In the genomic region with DNA sequence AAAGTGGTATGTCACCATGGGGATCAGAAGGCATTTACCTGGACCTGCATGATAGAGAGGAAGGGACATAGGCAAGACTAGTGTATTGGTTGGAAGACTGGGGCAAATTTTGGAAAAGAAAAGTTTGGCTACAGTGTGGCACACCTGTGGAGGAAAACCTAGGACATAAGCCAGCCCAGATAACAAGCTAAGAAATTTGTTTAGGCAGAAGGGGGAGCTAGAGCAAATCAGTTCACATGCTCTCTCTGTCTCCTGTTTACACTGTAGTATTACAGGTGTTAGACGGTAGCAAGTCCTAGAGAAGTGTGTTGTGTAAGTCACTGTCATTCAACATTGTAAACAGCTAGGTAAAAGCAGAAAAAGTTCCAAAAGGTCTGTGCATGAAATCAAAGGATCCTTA, we compare ENCODE assay signal across 1 cellular context.
TF ChIP-seq lines count a peak whose summit lies in the region.

No MANE protein-coding gene starts in this region.

TF ChIP-seq in K562, 482 proteins besides CTCF, POLR2A, EP300 and RAD21 (continued from another document):
- TF ChIP-seq, protein P1, sequence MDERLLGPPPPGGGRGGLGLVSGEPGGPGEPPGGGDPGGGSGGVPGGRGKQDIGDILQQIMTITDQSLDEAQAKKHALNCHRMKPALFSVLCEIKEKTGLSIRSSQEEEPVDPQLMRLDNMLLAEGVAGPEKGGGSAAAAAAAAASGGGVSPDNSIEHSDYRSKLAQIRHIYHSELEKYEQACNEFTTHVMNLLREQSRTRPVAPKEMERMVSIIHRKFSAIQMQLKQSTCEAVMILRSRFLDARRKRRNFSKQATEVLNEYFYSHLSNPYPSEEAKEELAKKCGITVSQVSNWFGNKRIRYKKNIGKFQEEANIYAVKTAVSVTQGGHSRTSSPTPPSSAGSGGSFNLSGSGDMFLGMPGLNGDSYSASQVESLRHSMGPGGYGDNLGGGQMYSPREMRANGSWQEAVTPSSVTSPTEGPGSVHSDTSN (CRISPR knock-in tag; IDR thresholded peaks at IDR 0.05; ENCODE audit: low read depth): no peak
- TF ChIP-seq, protein P1 (tag; conservative IDR thresholded peaks at IDR 0.05; ENCODE audit: low read depth): no peak
- no peak for TF ChIP-seq DNMT1 (IDR thresholded peaks at IDR 0.05)
- no peak for TF ChIP-seq ZNF695 (CRISPR knock-in tag; IDR thresholded peaks at IDR 0.05)
- TF ChIP-seq NBN (IDR thresholded peaks at IDR 0.05; ENCODE audit: low read depth): no peak
- TF ChIP-seq SOX6 (IDR thresholded peaks at IDR 0.05): peak; percentile 30; the same call in 1 of the 2 replicates
- TF ChIP-seq, protein P2, sequence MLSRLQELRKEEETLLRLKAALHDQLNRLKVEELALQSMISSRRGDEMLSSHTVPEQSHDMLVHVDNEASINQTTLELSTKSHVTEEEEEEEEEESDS (CRISPR knock-in tag; IDR thresholded peaks at IDR 0.05): no peak
- TF ChIP-seq HMG20B (CRISPR knock-in tag; IDR thresholded peaks at IDR 0.05): no peak
- TF ChIP-seq DPF2 (IDR thresholded peaks at IDR 0.05): peak; percentile 12; the same call in 1 of the 2 replicates
- TF ChIP-seq ZNF668 (CRISPR knock-in tag; IDR thresholded peaks at IDR 0.05): no peak
- no peak for TF ChIP-seq ZNF507 (tag; conservative IDR thresholded peaks at IDR 0.05)
- TF ChIP-seq PCBP2 (IDR thresholded peaks at IDR 0.05; ENCODE audit: low read depth, low read length, poor library complexity, severe bottlenecking): no peak
- no peak for TF ChIP-seq ZNF707 (CRISPR knock-in tag; conservative IDR thresholded peaks at IDR 0.05)
- no peak for TF ChIP-seq SPI1 (IDR thresholded peaks at IDR 0.05; ENCODE audit: borderline replicate concordance, low read depth, low read length)
- TF ChIP-seq RAD51 (IDR thresholded peaks at IDR 0.05; ENCODE audit: borderline replicate concordance, low read depth): no peak
- no peak for TF ChIP-seq BACH1 (tag; IDR thresholded peaks at IDR 0.05)
- TF ChIP-seq KLF10 (CRISPR knock-in tag; IDR thresholded peaks at IDR 0.05): no peak
- no peak for TF ChIP-seq ZNF316 (IDR thresholded peaks at IDR 0.05)
- TF ChIP-seq FOXM1 (IDR thresholded peaks at IDR 0.05; ENCODE audit: low read depth): no peak
- TF ChIP-seq FOXM1 (CRISPR knock-in tag; IDR thresholded peaks at IDR 0.05; ENCODE audit: low read depth): no peak
- TF ChIP-seq RBBP5 (IDR thresholded peaks at IDR 0.05; ENCODE audit: borderline replicate concordance, insufficient read depth, low read length, poor library complexity, severe bottlenecking): no peak
